21 cellular contexts compared by ENCODE assay signal in the genomic region with DNA sequence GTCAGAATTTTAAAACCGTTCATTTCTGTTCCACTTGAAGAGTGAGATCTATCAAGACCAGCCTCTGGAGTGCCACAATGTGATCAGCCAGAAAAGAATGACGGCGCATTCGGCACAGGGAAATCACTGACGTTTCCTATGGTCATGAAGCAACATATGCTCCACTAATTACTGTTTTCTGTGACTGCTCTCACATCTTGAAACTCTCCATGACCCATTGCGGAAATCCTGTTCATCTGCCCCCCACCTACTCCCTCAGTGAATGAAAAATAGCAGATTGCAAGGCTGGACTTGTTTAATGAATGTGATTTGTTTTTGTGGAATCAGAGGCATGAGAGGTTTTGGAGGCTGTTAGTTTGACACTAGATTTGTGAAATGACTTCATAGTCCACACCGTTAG. TPM values are rescaled to one million over a fixed set of nuclear protein-coding genes. Genes with fewer than 3 reads are reported as not detected.
A peak's percentile ranks its signal among the peaks of the same experiment; 100 is the strongest.
DNase-seq lines count a peak whose midpoint lies in the region; ATAC-seq, FAIRE-seq and TF ChIP-seq lines count a peak whose summit lies in the region.
"Had no signal": no experiment of that assay in that cellular context is flagged by ENCODE, and none has a peak within 500 bp of the region (broad histone marks: within the 10 kb centered on the region; RNA-seq: fewer than 3 reads in every experiment).

No MANE protein-coding gene starts in this region.

- intact Hi-C loops in dorsolateral prefrontal cortex (cut with DNase I), result no loop called here

- DNase-seq in AG08395 (ENCODE audit: low spot score) (peak; percentile 23), NCI-H1105 (lab: John Stamatoyannopoulos, UW) (peak; percentile 3), NCI-H524 treated with DMSO at 0.1 percent for 48 hours (lab: John Stamatoyannopoulos, UW) (peak; percentile 83), foreskin keratinocyte (peak; percentile 73 to 90), dorsolateral prefrontal cortex (no peak), OCI-M2 (lab: John Stamatoyannopoulos, UW; ENCODE audit: unreplicated experiment) (no peak), HCEC 1CT (no peak), GM19239 (ENCODE audit: insufficient read length, low spot score) (no peak)
- DNase-seq: C1 segment of cervical spinal cord, DMS153, KBM-7, NCI-H1092 treated with DMSO at 0.1 percent for 48 hours, NCI-H1930, NCI-H226, NCI-H748 treated with DMSO at 0.1 percent for 48 hours, T-helper 2 cell had no signal

- H3K27me3 ChIP-seq in foreskin keratinocyte, result no peaks in the 10 kb centered on the region
- H3K27me3 ChIP-seq in dorsolateral prefrontal cortex, result no peaks in the 10 kb centered on the region

- H3K4me1 ChIP-seq in foreskin keratinocyte, result peaks cover 14% of the 10 kb centered on the region

- H3K4me3 ChIP-seq in dorsolateral prefrontal cortex, result no peak overlapping the region
- H3K4me3 ChIP-seq: GM12878, GM23338 had no signal

- TF ChIP-seq CTCF in foreskin keratinocyte (conservative IDR thresholded peaks at IDR 0.05), result no peak
- TF ChIP-seq CTCF in dorsolateral prefrontal cortex (IDR thresholded peaks at IDR 0.05 in 54 of 56, conservative IDR thresholded peaks at IDR 0.05 in 2 of 56; ENCODE audit: low read depth in 1 of 56, partially characterized antibody in 56 of 56), result no peak

- H3K27ac ChIP-seq in foreskin keratinocyte (no peak overlapping the region), dorsolateral prefrontal cortex (no peak overlapping the region)

- FAIRE-seq in GM19239 (lab: Jason Lieb, UNC), result no peak
- FAIRE-seq: GM12878 had no signal

- ATAC-seq in foreskin keratinocyte, result peak; percentile 63
- ATAC-seq: GM12878, GM23338, Panc1, Right ventricle myocardium inferior, SK-N-SH treated with all-trans-retinoic acid at 6 μM for 48 hours had no signal

RNA-seq across cellular contexts. Expression of gene SAMD5, which starts 53.3 kb away (rescaled TPM):
- 1.4 and 2.6 TPM in 2 replicates for total RNA-seq in foreskin keratinocyte
- polyA plus RNA-seq in foreskin keratinocyte, result 0.46 and 0.76 TPM in 2 replicates
- total RNA-seq in dorsolateral prefrontal cortex, result 1 to 10 TPM; 1.1 to 7.4 (median 2.9) TPM
- polyA plus RNA-seq: GM23338 had no signal

Comparison
In these comparisons a context has a peak if more than half of its experiments do, and no peak if none do; other contexts are left out.
1. DNase-seq: peak in AG08395 (single experiment), NCI-H1105 (single experiment), NCI-H524 treated with DMSO at 0.1 percent for 48 hours (single experiment) and foreskin keratinocyte (2 of 2); none in dorsolateral prefrontal cortex (0 of 10), OCI-M2 (single experiment), HCEC 1CT (single experiment) and GM19239 (single experiment).